In the genomic region with DNA sequence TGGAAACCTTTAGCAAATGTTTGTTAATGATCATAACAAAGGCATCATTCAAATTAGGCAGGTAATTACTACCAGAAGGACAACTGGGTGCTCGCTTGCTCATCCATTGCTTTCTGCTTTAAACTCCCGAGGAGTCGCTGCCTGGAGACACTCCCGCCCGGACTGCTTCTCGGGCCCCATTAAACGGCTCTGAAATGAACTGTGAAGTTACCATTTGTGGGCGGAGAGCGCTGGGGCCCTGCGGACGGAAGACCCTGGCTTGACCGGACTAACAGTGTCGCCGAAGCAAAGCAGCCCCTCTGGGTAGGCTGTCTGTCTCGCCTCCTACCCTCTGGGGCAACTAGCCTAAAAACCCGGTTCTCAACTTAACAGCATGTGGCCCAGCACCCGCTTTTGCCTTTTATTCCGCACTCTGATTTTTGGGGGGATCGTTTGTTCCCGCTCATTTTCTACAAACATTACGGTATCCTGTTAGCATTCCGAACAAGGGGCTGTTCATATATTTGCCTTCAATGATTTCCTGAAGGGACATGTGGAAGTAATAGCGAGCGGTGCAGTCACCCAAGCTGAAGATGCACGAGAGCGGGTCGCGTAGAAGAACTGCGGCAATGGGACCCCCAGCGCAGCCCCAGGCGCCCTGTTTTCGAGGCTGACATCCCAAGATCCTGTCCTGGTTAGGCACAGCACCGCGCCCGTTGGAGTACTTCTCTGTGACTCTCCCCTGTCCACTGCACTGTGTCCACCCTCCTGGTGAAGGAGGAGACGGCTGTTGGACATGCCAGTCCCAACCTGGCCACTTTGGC, we compare ENCODE assay signal across 8 cellular contexts. TPM values are rescaled to one million over a fixed set of nuclear protein-coding genes. Genes with fewer than 3 reads are reported as not detected.
DNase-seq lines count a peak whose midpoint lies in the region; ATAC-seq, FAIRE-seq and TF ChIP-seq lines count a peak whose summit lies in the region.

No MANE protein-coding gene starts in this region.

- peak overlapping the region; percentile 50 for H3K27ac Mint-ChIP-seq in astrocyte (ENCODE audit: unreplicated experiment)
- H3K27ac Mint-ChIP-seq in stimulated activated effector memory CD8-positive, alpha-beta T cell treated with anti-CD3 and anti-CD28 coated beads, Interleukin-12 subunit alpha, Interleukin-12 subunit beta, amount 100 ng/mL, for 72 hours, result no peak overlapping the region

- H3K9me3 Mint-ChIP-seq in astrocyte (ENCODE audit: unreplicated experiment), result peaks cover 2% of the 10 kb centered on the region
- no peaks in the 10 kb centered on the region for H3K9me3 Mint-ChIP-seq in stimulated activated effector memory CD8-positive, alpha-beta T cell treated with anti-CD3 and anti-CD28 coated beads, Interleukin-12 subunit alpha, Interleukin-12 subunit beta, amount 100 ng/mL, for 72 hours

- peak overlapping the region; percentile 98 for H3K4ac ChIP-seq in IMR-90 (ENCODE audit: low read depth, low read length)

- peak overlapping the region; percentile 85 for H3K4me3 Mint-ChIP-seq in astrocyte (ENCODE audit: unreplicated experiment)
- peak overlapping the region; percentile 64 for H3K4me3 Mint-ChIP-seq in stimulated activated effector memory CD8-positive, alpha-beta T cell treated with anti-CD3 and anti-CD28 coated beads, Interleukin-12 subunit alpha, Interleukin-12 subunit beta, amount 100 ng/mL, for 72 hours

- H3K4me3 ChIP-seq in GM06990 (replicated peaks; ENCODE audit: low read depth, low read length) (peak overlapping the region; percentile 49), IMR-90 (ENCODE audit: insufficient read depth, low read depth, low read length) (peak overlapping the region; percentile 89), astrocyte (ENCODE audit: insufficient read depth, low read depth, low read length) (peak overlapping the region; percentile 69), iPS-18a (ENCODE audit: low read length) (peak overlapping the region; percentile 70)

- no TSS peak for BruUV-seq in IMR-90 (replicated peaks; lab: Mats Ljungman, UMichigan)

- H2AK9ac ChIP-seq in IMR-90 (replicated peaks; ENCODE audit: low read depth, low read length, poor library complexity), result peak overlapping the region; percentile 94

- intact Hi-C loops in IMR-90 (cut with micrococcal nuclease), result loop anchor here (1.0 to 5.0 kb wide), 11 partner anchors 297 to 1230 kb away; partner anchors contain the start of gene FIP1L1

- H4K91ac ChIP-seq in IMR-90 (ENCODE audit: insufficient read depth, low read depth, low read length), result peak overlapping the region; percentile 97

- peaks cover 49% of the 10 kb centered on the region for H3K27me3 Mint-ChIP-seq in astrocyte (ENCODE audit: low read depth, unreplicated experiment)

- 0% methylated on average over 13 of the region's 36 CpGs; no CpG with 5 or more reads in 1 of the 2 experiments for WGBS in IMR-90 (ENCODE audit: extremely low coverage in 2 of 2, insufficient read length in 1 of 2), 2 experiments

- H2BK15ac ChIP-seq in IMR-90 (ENCODE audit: low read depth, low read length), result peak overlapping the region; percentile 91; the same call in 2 of the 3 replicates

- H3K18ac ChIP-seq in IMR-90 (ENCODE audit: low read depth, low read length), result peak overlapping the region; percentile 86

- peak; percentile 6 for ATAC-seq in IMR-90 (ENCODE audit: low read depth)
- ATAC-seq in stimulated activated effector memory CD8-positive, alpha-beta T cell treated with anti-CD3 and anti-CD28 coated beads, Interleukin-12 subunit alpha, Interleukin-12 subunit beta, amount 100 ng/mL, for 72 hours, result peak; percentile 6
- no peak for ATAC-seq in HG03354 (IDR thresholded peaks at IDR 0.05; ENCODE audit: poor library complexity, severe bottlenecking, unreplicated experiment)

- peak; percentile 63 for FAIRE-seq in astrocyte (lab: Jason Lieb, UNC)

- peak overlapping the region; percentile 86 for H3K23ac ChIP-seq in IMR-90 (ENCODE audit: low read depth, low read length)

- peak overlapping the region; percentile 67 for H3K9ac ChIP-seq in IMR-90 (ENCODE audit: low read depth, low read length)
- H3K9ac ChIP-seq in astrocyte (ENCODE audit: low read length), result peak overlapping the region; percentile 69
- no peak overlapping the region for H3K9ac ChIP-seq in iPS-18a (ENCODE audit: low read length)

- in situ Hi-C loops in IMR-90 (cut with MboI; ENCODE audit: low sequenced_read_pairs), result loop anchor here (5.0 to 25.0 kb wide), 7 partner anchors 320 to 1853 kb away; partner anchors contain the start of gene SCFD2

- DNase-seq in GM06990 (ENCODE audit: extremely low read depth, insufficient read length), result peak; percentile 44
- DNase-seq in IMR-90, result peak; percentile 80
- peak; percentile 69 for DNase-seq in astrocyte (ENCODE audit: low read depth)
- DNase-seq in stimulated activated effector memory CD8-positive, alpha-beta T cell treated with anti-CD3 and anti-CD28 coated beads, Interleukin-12 subunit alpha, Interleukin-12 subunit beta, amount 100 ng/mL, for 72 hours (ENCODE audit: low spot score in 2 of 2), result peak in 1 of 2 donors; percentile 3
- DNase-seq in medulla oblongata (ENCODE audit: extremely low spot score), result no peak
- DNase-seq in NOMO-1 treated with dmso at 0.1 percent for 144 hours (lab: John Stamatoyannopoulos, UW; ENCODE audit: unreplicated experiment), result no peak

- dilution Hi-C loops in IMR-90 (cut with HindIII; ENCODE audit: low sequenced_read_pairs, unreplicated experiment), result no loop called here

- CTCF ChIA-PET in IMR-90 (lab: Yijun Ruan, JAX), result interaction anchor here (0.6 to 1.5 kb wide), 4 partner anchors 9 to 521 kb away, joined by 3 read pairs; no protein-coding TSS in a partner anchor

- H2AFZ ChIP-seq in IMR-90 (replicated peaks; ENCODE audit: low read length, poor library complexity), result peak overlapping the region; percentile 95
- peak overlapping the region; percentile 76 for H2AFZ ChIP-seq in astrocyte (ENCODE audit: low read depth, low read length)

- peak overlapping the region; percentile 98 for H2BK120ac ChIP-seq in IMR-90 (ENCODE audit: low read depth, low read length)

- peak overlapping the region; percentile 86 for H3K14ac ChIP-seq in IMR-90 (replicated peaks; ENCODE audit: low read depth, low read length)

- peaks cover 15% of the 10 kb centered on the region for H3K4me1 ChIP-seq in IMR-90 (ENCODE audit: control insufficient read depth, insufficient read depth, low read length)
- H3K4me1 ChIP-seq in astrocyte (ENCODE audit: insufficient read depth, low read length), result peaks cover 58% of the 10 kb centered on the region
- peaks cover 39% of the 10 kb centered on the region for H3K4me1 ChIP-seq in iPS-18a (ENCODE audit: control insufficient read depth, low read depth, low read length)

- no peak for TF ChIP-seq RAD21 in IMR-90 (IDR thresholded peaks at IDR 0.05; ENCODE audit: low read length)

- H4K20me1 ChIP-seq in IMR-90 (ENCODE audit: insufficient read depth, low read length), result peaks cover 19% of the 10 kb centered on the region
- H4K20me1 ChIP-seq in astrocyte (ENCODE audit: insufficient read depth, low read length), result no peaks in the 10 kb centered on the region

- H3K9me1 ChIP-seq in IMR-90 (ENCODE audit: insufficient read depth, low read length), result no peaks in the 10 kb centered on the region

- peak overlapping the region; percentile 87 for H2AK5ac ChIP-seq in IMR-90 (ENCODE audit: low read depth, low read length)

- TF ChIP-seq CTCF in GM06990 (IDR thresholded peaks at IDR 0.05; ENCODE audit: insufficient read depth, low read length, poor library complexity, severe bottlenecking) (no peak), IMR-90 (conservative IDR thresholded peaks at IDR 0.05; ENCODE audit: low read depth, low read length) (no peak), astrocyte (IDR thresholded peaks at IDR 0.05; ENCODE audit: insufficient read depth, low read depth, low read length) (no peak)

- no peak for TF ChIP-seq POLR2A in IMR-90 (IDR thresholded peaks at IDR 0.05; ENCODE audit: low read depth, low read length)

- H3K4me2 ChIP-seq in IMR-90 (ENCODE audit: low read depth, low read length) (peak overlapping the region; percentile 97), astrocyte (ENCODE audit: low read length) (peak overlapping the region; percentile 92)

- H4K8ac ChIP-seq in IMR-90 (ENCODE audit: low read depth in 2 of 2, low read length in 2 of 2), result peak overlapping the region; percentile 92 to 93

- peak overlapping the region; percentile 83 for H3K27ac ChIP-seq in IMR-90 (ENCODE audit: insufficient read depth, low read length)
- H3K27ac ChIP-seq in astrocyte (ENCODE audit: low read depth, low read length), result peak overlapping the region; percentile 49
- no peak overlapping the region for H3K27ac ChIP-seq in iPS-18a (ENCODE audit: low read length)

- peaks cover 26% of the 10 kb centered on the region for H3K79me2 ChIP-seq in astrocyte (ENCODE audit: insufficient read depth, low read length)

- H4K5ac ChIP-seq in IMR-90 (ENCODE audit: low read depth, low read length), result peak overlapping the region; percentile 82

- POLR2A ChIA-PET in IMR-90 (lab: Charles Lee; ENCODE audit: unreplicated experiment), result interaction anchor here (0.5 kb wide), 1 partner anchor 24 kb away, joined by 6 read pairs; no protein-coding TSS in a partner anchor

- peak overlapping the region; percentile 91 for H3K56ac ChIP-seq in IMR-90 (ENCODE audit: extremely low read depth, insufficient read depth, low read length)

- H3K27me3 ChIP-seq in GM06990 (replicated peaks; ENCODE audit: control insufficient read depth, insufficient read depth, low read length) (peaks cover 9% of the 10 kb centered on the region), IMR-90 (ENCODE audit: control insufficient read depth, insufficient read depth, low read length) (no peaks in the 10 kb centered on the region), astrocyte (ENCODE audit: insufficient read depth, low read length) (peaks cover 7% of the 10 kb centered on the region), iPS-18a (ENCODE audit: control insufficient read depth, insufficient read depth, low read length) (peaks cover 100% of the 10 kb centered on the region)

- peaks cover 17% of the 10 kb centered on the region for H3K4me1 Mint-ChIP-seq in astrocyte (ENCODE audit: low read depth, unreplicated experiment)
- H3K4me1 Mint-ChIP-seq in stimulated activated effector memory CD8-positive, alpha-beta T cell treated with anti-CD3 and anti-CD28 coated beads, Interleukin-12 subunit alpha, Interleukin-12 subunit beta, amount 100 ng/mL, for 72 hours, result peaks cover 50% of the 10 kb centered on the region

- H2BK20ac ChIP-seq in IMR-90 (ENCODE audit: low read depth, low read length), result peak overlapping the region; percentile 93

- H3K9me3 ChIP-seq in IMR-90 (ENCODE audit: control insufficient read depth, insufficient read depth, low read length), result no peaks in the 10 kb centered on the region
- H3K9me3 ChIP-seq in astrocyte (ENCODE audit: insufficient read depth, low read depth, low read length), result no peaks in the 10 kb centered on the region
- H3K9me3 ChIP-seq in iPS-18a (ENCODE audit: control insufficient read depth, low read depth, low read length), result no peaks in the 10 kb centered on the region

- H3K79me1 ChIP-seq in IMR-90 (ENCODE audit: low read depth in 1 of 2, low read length in 2 of 2), result peaks cover 0 to 9% of the 10 kb centered on the region in 2 experiments; a peak in 1 of 4 replicates

- no peaks in the 10 kb centered on the region for H3K36me3 Mint-ChIP-seq in astrocyte (ENCODE audit: low read depth, unreplicated experiment)
- H3K36me3 Mint-ChIP-seq in stimulated activated effector memory CD8-positive, alpha-beta T cell treated with anti-CD3 and anti-CD28 coated beads, Interleukin-12 subunit alpha, Interleukin-12 subunit beta, amount 100 ng/mL, for 72 hours, result peaks cover 8% of the 10 kb centered on the region

- peak overlapping the region; percentile 93 for H2BK5ac ChIP-seq in IMR-90 (ENCODE audit: low read depth, low read length, poor library complexity, severe bottlenecking)

- H3K36me3 ChIP-seq in GM06990 (ENCODE audit: control insufficient read depth, insufficient read depth, low read length), result no peaks in the 10 kb centered on the region
- peaks cover 21% of the 10 kb centered on the region; the same call in 1 of the 2 replicates for H3K36me3 ChIP-seq in IMR-90 (ENCODE audit: control insufficient read depth, insufficient read depth, low read length)
- H3K36me3 ChIP-seq in astrocyte (ENCODE audit: insufficient read depth, low read length), result no peaks in the 10 kb centered on the region
- no peaks in the 10 kb centered on the region for H3K36me3 ChIP-seq in iPS-18a (ENCODE audit: control insufficient read depth, low read depth, low read length)

RNA-seq across cellular contexts. Expression of gene PDGFRA, which starts 1.6 kb away (rescaled TPM):
- 157 and 168 TPM in 2 replicates for total RNA-seq in IMR-90 (2012; rRNA removed)
- polyA plus RNA-seq in IMR-90 (2012; rRNA removed), result 50.0 and 60.8 TPM in 2 replicates
- polyA plus RNA-seq in IMR-90 (2012; cell fraction: cytosol; rRNA removed), result 17.1 and 26.5 TPM in 2 replicates
- 16.4 and 107 TPM in 2 replicates for polyA plus RNA-seq in IMR-90 (2012; cell fraction: nucleus; rRNA removed; ENCODE audit: low replicate concordance)
- total RNA-seq in astrocyte, result 9.2 and 12.6 TPM in 2 replicates

Comparison
In these comparisons a context has a peak if more than half of its experiments do, and no peak if none do; other contexts are left out.
1. DNase-seq: peak in GM06990 (single experiment), IMR-90 (single experiment) and astrocyte (single experiment); none in medulla oblongata (single experiment) and NOMO-1 treated with dmso at 0.1 percent for 144 hours (single experiment).
2. RNA of gene PDGFRA, which starts 1.6 kb away (total RNA-seq): 157 to 168 TPM in IMR-90; 9.2 to 12.6 TPM in astrocyte; every median in the first group is over 10 times any median in the second.
3. Peak in every context shown above with its lines, with median percentiles within 50 percentile points of each other: H3K4me3 ChIP-seq.